Comparison of ENCODE assay signal across 2 cellular contexts in the genomic region with DNA sequence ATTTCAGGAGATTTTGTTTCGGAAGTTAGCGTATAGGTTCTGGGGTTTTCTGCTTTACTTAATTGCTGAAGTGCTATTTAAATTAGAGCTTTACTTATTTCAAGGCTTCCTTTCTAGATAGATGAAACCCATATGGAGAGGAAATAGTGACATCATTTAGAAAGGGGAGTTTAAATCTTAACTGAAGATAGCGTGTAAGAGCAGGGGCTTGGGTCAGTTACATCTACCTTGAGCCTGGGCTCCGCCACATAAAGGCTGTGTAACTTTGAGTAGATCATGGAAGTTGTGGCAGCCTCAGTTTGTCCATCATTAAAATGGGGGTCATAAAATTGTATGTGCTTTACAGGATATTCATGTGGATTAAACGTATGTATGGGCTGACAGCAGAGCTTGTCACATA.
A peak's percentile ranks its signal among the peaks of the same experiment; 100 is the strongest.
TF ChIP-seq lines count a peak whose summit lies in the region.

No MANE protein-coding gene starts in this region.

TF ChIP-seq in GM23338, 12 proteins besides CTCF, POLR2A, EP300 and RAD21:
- TF ChIP-seq, protein P1, sequence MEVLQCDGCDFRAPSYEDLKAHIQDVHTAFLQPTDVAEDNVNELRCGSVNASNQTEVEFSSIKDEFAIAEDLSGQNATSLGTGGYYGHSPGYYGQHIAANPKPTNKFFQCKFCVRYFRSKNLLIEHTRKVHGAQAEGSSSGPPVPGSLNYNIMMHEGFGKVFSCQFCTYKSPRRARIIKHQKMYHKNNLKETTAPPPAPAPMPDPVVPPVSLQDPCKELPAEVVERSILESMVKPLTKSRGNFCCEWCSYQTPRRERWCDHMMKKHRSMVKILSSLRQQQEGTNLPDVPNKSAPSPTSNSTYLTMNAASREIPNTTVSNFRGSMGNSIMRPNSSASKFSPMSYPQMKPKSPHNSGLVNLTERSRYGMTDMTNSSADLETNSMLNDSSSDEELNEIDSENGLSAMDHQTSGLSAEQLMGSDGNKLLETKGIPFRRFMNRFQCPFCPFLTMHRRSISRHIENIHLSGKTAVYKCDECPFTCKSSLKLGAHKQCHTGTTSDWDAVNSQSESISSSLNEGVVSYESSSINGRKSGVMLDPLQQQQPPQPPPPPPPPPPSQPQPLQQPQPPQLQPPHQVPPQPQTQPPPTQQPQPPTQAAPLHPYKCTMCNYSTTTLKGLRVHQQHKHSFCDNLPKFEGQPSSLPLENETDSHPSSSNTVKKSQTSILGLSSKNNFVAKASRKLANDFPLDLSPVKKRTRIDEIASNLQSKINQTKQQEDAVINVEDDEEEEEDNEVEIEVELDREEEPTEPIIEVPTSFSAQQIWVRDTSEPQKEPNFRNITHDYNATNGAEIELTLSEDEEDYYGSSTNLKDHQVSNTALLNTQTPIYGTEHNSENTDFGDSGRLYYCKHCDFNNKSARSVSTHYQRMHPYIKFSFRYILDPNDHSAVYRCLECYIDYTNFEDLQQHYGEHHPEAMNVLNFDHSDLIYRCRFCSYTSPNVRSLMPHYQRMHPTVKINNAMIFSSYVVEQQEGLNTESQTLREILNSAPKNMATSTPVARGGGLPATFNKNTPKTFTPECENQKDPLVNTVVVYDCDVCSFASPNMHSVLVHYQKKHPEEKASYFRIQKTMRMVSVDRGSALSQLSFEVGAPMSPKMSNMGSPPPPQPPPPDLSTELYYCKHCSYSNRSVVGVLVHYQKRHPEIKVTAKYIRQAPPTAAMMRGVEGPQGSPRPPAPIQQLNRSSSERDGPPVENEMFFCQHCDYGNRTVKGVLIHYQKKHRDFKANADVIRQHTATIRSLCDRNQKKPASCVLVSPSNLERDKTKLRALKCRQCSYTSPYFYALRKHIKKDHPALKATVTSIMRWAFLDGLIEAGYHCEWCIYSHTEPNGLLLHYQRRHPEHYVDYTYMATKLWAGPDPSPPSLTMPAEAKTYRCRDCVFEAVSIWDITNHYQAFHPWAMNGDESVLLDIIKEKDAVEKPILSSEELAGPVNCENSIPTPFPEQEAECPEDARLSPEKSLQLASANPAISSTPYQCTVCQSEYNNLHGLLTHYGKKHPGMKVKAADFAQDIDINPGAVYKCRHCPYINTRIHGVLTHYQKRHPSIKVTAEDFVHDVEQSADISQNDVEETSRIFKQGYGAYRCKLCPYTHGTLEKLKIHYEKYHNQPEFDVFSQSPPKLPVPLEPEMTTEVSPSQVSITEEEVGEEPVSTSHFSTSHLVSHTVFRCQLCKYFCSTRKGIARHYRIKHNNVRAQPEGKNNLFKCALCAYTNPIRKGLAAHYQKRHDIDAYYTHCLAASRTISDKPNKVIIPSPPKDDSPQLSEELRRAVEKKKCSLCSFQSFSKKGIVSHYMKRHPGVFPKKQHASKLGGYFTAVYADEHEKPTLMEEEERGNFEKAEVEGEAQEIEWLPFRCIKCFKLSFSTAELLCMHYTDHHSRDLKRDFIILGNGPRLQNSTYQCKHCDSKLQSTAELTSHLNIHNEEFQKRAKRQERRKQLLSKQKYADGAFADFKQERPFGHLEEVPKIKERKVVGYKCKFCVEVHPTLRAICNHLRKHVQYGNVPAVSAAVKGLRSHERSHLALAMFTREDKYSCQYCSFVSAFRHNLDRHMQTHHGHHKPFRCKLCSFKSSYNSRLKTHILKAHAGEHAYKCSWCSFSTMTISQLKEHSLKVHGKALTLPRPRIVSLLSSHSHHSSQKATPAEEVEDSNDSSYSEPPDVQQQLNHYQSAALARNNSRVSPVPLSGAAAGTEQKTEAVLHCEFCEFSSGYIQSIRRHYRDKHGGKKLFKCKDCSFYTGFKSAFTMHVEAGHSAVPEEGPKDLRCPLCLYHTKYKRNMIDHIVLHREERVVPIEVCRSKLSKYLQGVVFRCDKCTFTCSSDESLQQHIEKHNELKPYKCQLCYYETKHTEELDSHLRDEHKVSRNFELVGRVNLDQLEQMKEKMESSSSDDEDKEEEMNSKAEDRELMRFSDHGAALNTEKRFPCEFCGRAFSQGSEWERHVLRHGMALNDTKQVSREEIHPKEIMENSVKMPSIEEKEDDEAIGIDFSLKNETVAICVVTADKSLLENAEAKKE (CRISPR knock-in tag; IDR thresholded peaks at IDR 0.05): no peak
- TF ChIP-seq, protein P2, sequence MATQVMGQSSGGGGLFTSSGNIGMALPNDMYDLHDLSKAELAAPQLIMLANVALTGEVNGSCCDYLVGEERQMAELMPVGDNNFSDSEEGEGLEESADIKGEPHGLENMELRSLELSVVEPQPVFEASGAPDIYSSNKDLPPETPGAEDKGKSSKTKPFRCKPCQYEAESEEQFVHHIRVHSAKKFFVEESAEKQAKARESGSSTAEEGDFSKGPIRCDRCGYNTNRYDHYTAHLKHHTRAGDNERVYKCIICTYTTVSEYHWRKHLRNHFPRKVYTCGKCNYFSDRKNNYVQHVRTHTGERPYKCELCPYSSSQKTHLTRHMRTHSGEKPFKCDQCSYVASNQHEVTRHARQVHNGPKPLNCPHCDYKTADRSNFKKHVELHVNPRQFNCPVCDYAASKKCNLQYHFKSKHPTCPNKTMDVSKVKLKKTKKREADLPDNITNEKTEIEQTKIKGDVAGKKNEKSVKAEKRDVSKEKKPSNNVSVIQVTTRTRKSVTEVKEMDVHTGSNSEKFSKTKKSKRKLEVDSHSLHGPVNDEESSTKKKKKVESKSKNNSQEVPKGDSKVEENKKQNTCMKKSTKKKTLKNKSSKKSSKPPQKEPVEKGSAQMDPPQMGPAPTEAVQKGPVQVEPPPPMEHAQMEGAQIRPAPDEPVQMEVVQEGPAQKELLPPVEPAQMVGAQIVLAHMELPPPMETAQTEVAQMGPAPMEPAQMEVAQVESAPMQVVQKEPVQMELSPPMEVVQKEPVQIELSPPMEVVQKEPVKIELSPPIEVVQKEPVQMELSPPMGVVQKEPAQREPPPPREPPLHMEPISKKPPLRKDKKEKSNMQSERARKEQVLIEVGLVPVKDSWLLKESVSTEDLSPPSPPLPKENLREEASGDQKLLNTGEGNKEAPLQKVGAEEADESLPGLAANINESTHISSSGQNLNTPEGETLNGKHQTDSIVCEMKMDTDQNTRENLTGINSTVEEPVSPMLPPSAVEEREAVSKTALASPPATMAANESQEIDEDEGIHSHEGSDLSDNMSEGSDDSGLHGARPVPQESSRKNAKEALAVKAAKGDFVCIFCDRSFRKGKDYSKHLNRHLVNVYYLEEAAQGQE (IDR thresholded peaks at IDR 0.05; ENCODE audit: unreplicated experiment): no peak
- TF ChIP-seq ZNF114 (CRISPR knock-in tag; IDR thresholded peaks at IDR 0.05) (no peak), POLR2AphosphoS5 (IDR thresholded peaks at IDR 0.05; ENCODE audit: low read depth) (no peak), EZH2phosphoT487 (IDR thresholded peaks at IDR 0.05; ENCODE audit: unreplicated experiment) (no peak), EZH2 (IDR thresholded peaks at IDR 0.05; ENCODE audit: low read depth, unreplicated experiment) (no peak)
- TF ChIP-seq, protein P3, sequence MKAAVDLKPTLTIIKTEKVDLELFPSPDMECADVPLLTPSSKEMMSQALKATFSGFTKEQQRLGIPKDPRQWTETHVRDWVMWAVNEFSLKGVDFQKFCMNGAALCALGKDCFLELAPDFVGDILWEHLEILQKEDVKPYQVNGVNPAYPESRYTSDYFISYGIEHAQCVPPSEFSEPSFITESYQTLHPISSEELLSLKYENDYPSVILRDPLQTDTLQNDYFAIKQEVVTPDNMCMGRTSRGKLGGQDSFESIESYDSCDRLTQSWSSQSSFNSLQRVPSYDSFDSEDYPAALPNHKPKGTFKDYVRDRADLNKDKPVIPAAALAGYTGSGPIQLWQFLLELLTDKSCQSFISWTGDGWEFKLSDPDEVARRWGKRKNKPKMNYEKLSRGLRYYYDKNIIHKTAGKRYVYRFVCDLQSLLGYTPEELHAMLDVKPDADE (IDR thresholded peaks at IDR 0.05): no peak

TF ChIP-seq in GM12878, 131 proteins besides CTCF, POLR2A, EP300 and RAD21:
- TF ChIP-seq TCF12 (IDR thresholded peaks at IDR 0.05; ENCODE audit: low read depth, low read length): no peak
- no peak for TF ChIP-seq YBX1 (IDR thresholded peaks at IDR 0.05)
- TF ChIP-seq, protein P4, sequence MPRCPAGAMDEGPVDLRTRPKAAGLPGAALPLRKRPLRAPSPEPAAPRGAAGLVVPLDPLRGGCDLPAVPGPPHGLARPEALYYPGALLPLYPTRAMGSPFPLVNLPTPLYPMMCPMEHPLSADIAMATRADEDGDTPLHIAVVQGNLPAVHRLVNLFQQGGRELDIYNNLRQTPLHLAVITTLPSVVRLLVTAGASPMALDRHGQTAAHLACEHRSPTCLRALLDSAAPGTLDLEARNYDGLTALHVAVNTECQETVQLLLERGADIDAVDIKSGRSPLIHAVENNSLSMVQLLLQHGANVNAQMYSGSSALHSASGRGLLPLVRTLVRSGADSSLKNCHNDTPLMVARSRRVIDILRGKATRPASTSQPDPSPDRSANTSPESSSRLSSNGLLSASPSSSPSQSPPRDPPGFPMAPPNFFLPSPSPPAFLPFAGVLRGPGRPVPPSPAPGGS (IDR thresholded peaks at IDR 0.05; ENCODE audit: borderline replicate concordance, insufficient read depth, low read depth, low read length, poor library complexity, severe bottlenecking): no peak
- TF ChIP-seq, protein P5, sequence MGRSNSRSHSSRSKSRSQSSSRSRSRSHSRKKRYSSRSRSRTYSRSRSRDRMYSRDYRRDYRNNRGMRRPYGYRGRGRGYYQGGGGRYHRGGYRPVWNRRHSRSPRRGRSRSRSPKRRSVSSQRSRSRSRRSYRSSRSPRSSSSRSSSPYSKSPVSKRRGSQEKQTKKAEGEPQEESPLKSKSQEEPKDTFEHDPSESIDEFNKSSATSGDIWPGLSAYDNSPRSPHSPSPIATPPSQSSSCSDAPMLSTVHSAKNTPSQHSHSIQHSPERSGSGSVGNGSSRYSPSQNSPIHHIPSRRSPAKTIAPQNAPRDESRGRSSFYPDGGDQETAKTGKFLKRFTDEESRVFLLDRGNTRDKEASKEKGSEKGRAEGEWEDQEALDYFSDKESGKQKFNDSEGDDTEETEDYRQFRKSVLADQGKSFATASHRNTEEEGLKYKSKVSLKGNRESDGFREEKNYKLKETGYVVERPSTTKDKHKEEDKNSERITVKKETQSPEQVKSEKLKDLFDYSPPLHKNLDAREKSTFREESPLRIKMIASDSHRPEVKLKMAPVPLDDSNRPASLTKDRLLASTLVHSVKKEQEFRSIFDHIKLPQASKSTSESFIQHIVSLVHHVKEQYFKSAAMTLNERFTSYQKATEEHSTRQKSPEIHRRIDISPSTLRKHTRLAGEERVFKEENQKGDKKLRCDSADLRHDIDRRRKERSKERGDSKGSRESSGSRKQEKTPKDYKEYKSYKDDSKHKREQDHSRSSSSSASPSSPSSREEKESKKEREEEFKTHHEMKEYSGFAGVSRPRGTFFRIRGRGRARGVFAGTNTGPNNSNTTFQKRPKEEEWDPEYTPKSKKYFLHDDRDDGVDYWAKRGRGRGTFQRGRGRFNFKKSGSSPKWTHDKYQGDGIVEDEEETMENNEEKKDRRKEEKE (IDR thresholded peaks at IDR 0.05): no peak
- TF ChIP-seq, protein P6, sequence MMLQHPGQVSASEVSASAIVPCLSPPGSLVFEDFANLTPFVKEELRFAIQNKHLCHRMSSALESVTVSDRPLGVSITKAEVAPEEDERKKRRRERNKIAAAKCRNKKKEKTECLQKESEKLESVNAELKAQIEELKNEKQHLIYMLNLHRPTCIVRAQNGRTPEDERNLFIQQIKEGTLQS (IDR thresholded peaks at IDR 0.05; ENCODE audit: borderline replicate concordance, extremely low read depth, low read depth, low read length): no peak
- TF ChIP-seq DPF2 (IDR thresholded peaks at IDR 0.05): no peak
- no peak for TF ChIP-seq CBX5 (IDR thresholded peaks at IDR 0.05; ENCODE audit: low read depth)
- TF ChIP-seq JUNB (IDR thresholded peaks at IDR 0.05): peak; percentile 22; the same call in 1 of the 2 replicates
- TF ChIP-seq CREB1 (IDR thresholded peaks at IDR 0.05; ENCODE audit: low read depth): peak; percentile 21; the same call in 1 of the 2 replicates
- peak; percentile 30; the same call in 1 of the 2 replicates for TF ChIP-seq RUNX3 (IDR thresholded peaks at IDR 0.05; ENCODE audit: low read length)
- peak; percentile 93 for TF ChIP-seq ATF7 (IDR thresholded peaks at IDR 0.05; ENCODE audit: low read depth)
- TF ChIP-seq NFIC (IDR thresholded peaks at IDR 0.05; ENCODE audit: low read depth, low read length): peak; percentile 62; the same call in 1 of the 2 replicates
- no peak for TF ChIP-seq MEF2B (IDR thresholded peaks at IDR 0.05; ENCODE audit: partially characterized antibody, poor library complexity, severe bottlenecking)
- TF ChIP-seq ASH2L (IDR thresholded peaks at IDR 0.05; ENCODE audit: borderline replicate concordance, low read depth): no peak
- TF ChIP-seq, protein P7, sequence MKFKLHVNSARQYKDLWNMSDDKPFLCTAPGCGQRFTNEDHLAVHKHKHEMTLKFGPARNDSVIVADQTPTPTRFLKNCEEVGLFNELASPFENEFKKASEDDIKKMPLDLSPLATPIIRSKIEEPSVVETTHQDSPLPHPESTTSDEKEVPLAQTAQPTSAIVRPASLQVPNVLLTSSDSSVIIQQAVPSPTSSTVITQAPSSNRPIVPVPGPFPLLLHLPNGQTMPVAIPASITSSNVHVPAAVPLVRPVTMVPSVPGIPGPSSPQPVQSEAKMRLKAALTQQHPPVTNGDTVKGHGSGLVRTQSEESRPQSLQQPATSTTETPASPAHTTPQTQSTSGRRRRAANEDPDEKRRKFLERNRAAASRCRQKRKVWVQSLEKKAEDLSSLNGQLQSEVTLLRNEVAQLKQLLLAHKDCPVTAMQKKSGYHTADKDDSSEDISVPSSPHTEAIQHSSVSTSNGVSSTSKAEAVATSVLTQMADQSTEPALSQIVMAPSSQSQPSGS (IDR thresholded peaks at IDR 0.05; ENCODE audit: low read length): peak; percentile 55
TF ChIP-seq in GM12878: peak in this region for 6.
